12 cellular contexts compared by ENCODE assay signal in genomic region chr4:173446416-173446815, GRCh38. TPM values are rescaled to one million over a fixed set of nuclear protein-coding genes. Genes with fewer than 3 reads are reported as not detected.
A peak's percentile ranks its signal among the peaks of the same experiment; 100 is the strongest.
DNase-seq lines count a peak whose midpoint lies in the region; ATAC-seq and TF ChIP-seq lines count a peak whose summit lies in the region.
"Had no signal": no experiment of that assay in that cellular context is flagged by ENCODE, and none has a peak within 500 bp of the region (broad histone marks: within the 10 kb centered on the region; RNA-seq: fewer than 3 reads in every experiment).

No MANE protein-coding gene starts in this region.

- no peak overlapping the region for H3K9ac ChIP-seq in endodermal cell (ENCODE audit: extremely low read depth, low read length, poor library complexity, severe bottlenecking)

- no peak overlapping the region for H3K4me3 Mint-ChIP-seq in endodermal cell
- H3K4me3 Mint-ChIP-seq: nephron had no signal

- no peaks in the 10 kb centered on the region for H3K9me3 Mint-ChIP-seq in endodermal cell
- H3K9me3 Mint-ChIP-seq: nephron had no signal

- H3K4me3 ChIP-seq in uterus: no peak overlapping the region
- H3K4me3 ChIP-seq in heart right ventricle: no peak overlapping the region
- H3K4me3 ChIP-seq in endodermal cell (ENCODE audit: low read length): no peak overlapping the region
- H3K4me3 ChIP-seq: skin epidermis had no signal

- H3K27ac ChIP-seq in uterus (no peak overlapping the region), heart right ventricle (no peak overlapping the region), endodermal cell (ENCODE audit: low read depth, low read length) (no peak overlapping the region)
- H3K27ac ChIP-seq: skin epidermis had no signal

- H3K27me3 ChIP-seq in uterus (no peaks in the 10 kb centered on the region), heart right ventricle (no peaks in the 10 kb centered on the region), endodermal cell (ENCODE audit: control insufficient read depth, insufficient read depth, low read length, poor library complexity, severe bottlenecking) (peaks cover 21% of the 10 kb centered on the region)

- peak; percentile 81 for ATAC-seq in GM19397 (IDR thresholded peaks at IDR 0.05; ENCODE audit: unreplicated experiment)
- ATAC-seq in HG02763 (IDR thresholded peaks at IDR 0.05; ENCODE audit: unreplicated experiment): peak; percentile 84
- ATAC-seq in HG03439 (IDR thresholded peaks at IDR 0.05; ENCODE audit: unreplicated experiment): peak; percentile 91
- ATAC-seq in heart right ventricle: no peak

- peaks cover 23% of the 10 kb centered on the region for H3K27me3 Mint-ChIP-seq in endodermal cell (ENCODE audit: insufficient read depth)

- intact Hi-C loops in uterus (cut with DNase I; ENCODE audit: low total_unique reads) (no loop called here), heart right ventricle (cut with DNase I) (loop anchor here in 1 of 10 donors (5.0 kb wide), 1 partner anchor 41 kb away; no protein-coding TSS in a partner anchor)

- TF ChIP-seq CTCF in GM13977 (IDR thresholded peaks at IDR 0.05; ENCODE audit: extremely low read depth, insufficient read depth, missing control alignments) (no peak), uterus (IDR thresholded peaks at IDR 0.05) (no peak), heart right ventricle (IDR thresholded peaks at IDR 0.05) (no peak), endodermal cell (conservative IDR thresholded peaks at IDR 0.05) (no peak)

- H3K36me3 Mint-ChIP-seq in endodermal cell (ENCODE audit: low read depth): no peaks in the 10 kb centered on the region

- no peak for TF ChIP-seq POLR2A in uterus (IDR thresholded peaks at IDR 0.05)

- WGBS in heart right ventricle, 2 donors: 73 to 86% methylated on average over 1 of the region's 1 CpG
- WGBS in endodermal cell (ENCODE audit: insufficient coverage in 1 of 2, insufficient read length in 1 of 2), 2 experiments: 96 to 100% methylated on average over 1 of the region's 1 CpG

- no peak overlapping the region for H3K27ac Mint-ChIP-seq in endodermal cell
- H3K27ac Mint-ChIP-seq: nephron had no signal

- H3K36me3 ChIP-seq in uterus: no peaks in the 10 kb centered on the region
- H3K36me3 ChIP-seq in heart right ventricle: peaks cover 0 to 10% (median 0%) of the 10 kb centered on the region in 9 donors
- H3K36me3 ChIP-seq in endodermal cell (ENCODE audit: control insufficient read depth, insufficient read depth, low read length): no peaks in the 10 kb centered on the region

- H3K4me1 ChIP-seq in uterus (peaks cover 0 to 13% of the 10 kb centered on the region in 2 donors), heart right ventricle (peaks cover 5 to 35% (median 19%) of the 10 kb centered on the region in 9 donors), endodermal cell (ENCODE audit: control insufficient read depth, insufficient read depth, low read length) (no peaks in the 10 kb centered on the region)

- no peaks in the 10 kb centered on the region for H3K9me3 ChIP-seq in uterus
- peaks cover 0 to 3% (median 0%) of the 10 kb centered on the region in 11 donors for H3K9me3 ChIP-seq in heart right ventricle
- H3K9me3 ChIP-seq in endodermal cell (ENCODE audit: control insufficient read depth, low read length): no peaks in the 10 kb centered on the region

- DNase-seq in GM13977 (ENCODE audit: low spot score) (peak; percentile 47), uterus (no peak), NCI-H446 treated with DMSO at 0.1 percent for 48 hours (lab: John Stamatoyannopoulos, UW) (no peak), heart right ventricle (no peak), endodermal cell (no peak)
- DNase-seq: activated gamma-delta T cell, NCI-H446 had no signal

- peaks cover 22% of the 10 kb centered on the region for H3K4me1 Mint-ChIP-seq in endodermal cell

- in situ Hi-C loops in GM13977 (cut with MboI; ENCODE audit: low pct_unique_long_range_greater_than_20kb, low sequenced_read_pairs, unreplicated experiment): no loop called here

RNA-seq across cellular contexts. Expression of gene SCRG1, which starts 47.5 kb away (rescaled TPM):
- total RNA-seq in uterus: 1 to 10 TPM in 3 of 4 donors, not detected in 1; 1.3 to 4.1 (median 1.8) TPM
- total RNA-seq in heart right ventricle: under 1 TPM; 0.10 to 0.56 (median 0.26) TPM
- polyA plus RNA-seq in heart right ventricle: under 1 TPM; 0.15 to 0.48 TPM
- not detected for total RNA-seq in endodermal cell
- polyA plus RNA-seq in endodermal cell (2013, experiment 1 of 2): 6.9 TPM
- polyA plus RNA-seq in endodermal cell (2013, experiment 2 of 2): 6.2 TPM

Comparison
In these comparisons a context has a peak if more than half of its experiments do, and no peak if none do; other contexts are left out.
1. ATAC-seq: peak in GM19397 (single experiment), HG02763 (single experiment) and HG03439 (single experiment); none in heart right ventricle (0 of 8).